Comparison of ENCODE assay signal across 1 cellular context in the genomic region with DNA sequence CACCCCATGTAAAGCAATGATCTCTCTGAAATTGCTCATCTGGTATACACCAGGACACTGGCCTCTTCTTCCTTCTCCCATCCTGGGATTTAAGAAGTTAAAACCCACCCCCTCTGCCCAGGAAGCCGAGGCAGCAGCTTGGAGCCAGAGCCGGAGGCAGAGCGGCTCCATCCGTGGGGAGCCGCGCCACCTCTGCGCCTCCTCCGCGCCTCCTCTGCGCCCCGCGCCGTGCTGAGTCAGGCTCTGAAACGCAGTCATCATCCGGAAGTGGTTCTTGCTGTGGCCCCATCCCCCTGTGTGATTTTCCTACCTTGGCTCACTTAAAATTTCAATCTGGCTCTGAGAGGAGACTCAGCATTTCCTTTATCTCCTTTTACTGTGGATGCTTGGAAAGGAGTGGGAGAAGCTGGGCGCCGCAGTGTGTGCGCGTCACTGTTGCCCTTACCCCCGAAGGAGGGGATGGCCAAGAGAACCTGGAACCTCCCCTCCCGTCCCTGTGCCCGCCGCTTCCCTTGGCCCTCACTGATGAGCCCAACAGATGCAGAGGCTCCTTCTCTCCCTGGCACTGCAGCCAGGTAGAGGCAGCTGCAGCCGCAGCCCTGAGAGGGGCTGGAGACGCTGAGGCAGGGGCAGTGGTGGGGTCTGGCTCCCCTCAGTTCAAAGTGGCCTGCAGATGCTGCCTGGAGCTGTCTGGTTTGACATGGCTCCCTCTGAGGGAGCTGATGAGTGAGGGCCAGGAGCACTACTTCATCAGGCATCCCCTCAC.
TF ChIP-seq lines count a peak whose summit lies in the region.

No MANE protein-coding gene starts in this region.

TF ChIP-seq in K562, 482 proteins besides CTCF, POLR2A, EP300 and RAD21 (continued from another document):
- TF ChIP-seq, protein P1, sequence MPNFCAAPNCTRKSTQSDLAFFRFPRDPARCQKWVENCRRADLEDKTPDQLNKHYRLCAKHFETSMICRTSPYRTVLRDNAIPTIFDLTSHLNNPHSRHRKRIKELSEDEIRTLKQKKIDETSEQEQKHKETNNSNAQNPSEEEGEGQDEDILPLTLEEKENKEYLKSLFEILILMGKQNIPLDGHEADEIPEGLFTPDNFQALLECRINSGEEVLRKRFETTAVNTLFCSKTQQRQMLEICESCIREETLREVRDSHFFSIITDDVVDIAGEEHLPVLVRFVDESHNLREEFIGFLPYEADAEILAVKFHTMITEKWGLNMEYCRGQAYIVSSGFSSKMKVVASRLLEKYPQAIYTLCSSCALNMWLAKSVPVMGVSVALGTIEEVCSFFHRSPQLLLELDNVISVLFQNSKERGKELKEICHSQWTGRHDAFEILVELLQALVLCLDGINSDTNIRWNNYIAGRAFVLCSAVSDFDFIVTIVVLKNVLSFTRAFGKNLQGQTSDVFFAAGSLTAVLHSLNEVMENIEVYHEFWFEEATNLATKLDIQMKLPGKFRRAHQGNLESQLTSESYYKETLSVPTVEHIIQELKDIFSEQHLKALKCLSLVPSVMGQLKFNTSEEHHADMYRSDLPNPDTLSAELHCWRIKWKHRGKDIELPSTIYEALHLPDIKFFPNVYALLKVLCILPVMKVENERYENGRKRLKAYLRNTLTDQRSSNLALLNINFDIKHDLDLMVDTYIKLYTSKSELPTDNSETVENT (CRISPR knock-in tag; IDR thresholded peaks at IDR 0.05), result no peak
- TF ChIP-seq ZKSCAN8 (CRISPR knock-in tag; IDR thresholded peaks at IDR 0.05), result no peak
- TF ChIP-seq, protein P2, sequence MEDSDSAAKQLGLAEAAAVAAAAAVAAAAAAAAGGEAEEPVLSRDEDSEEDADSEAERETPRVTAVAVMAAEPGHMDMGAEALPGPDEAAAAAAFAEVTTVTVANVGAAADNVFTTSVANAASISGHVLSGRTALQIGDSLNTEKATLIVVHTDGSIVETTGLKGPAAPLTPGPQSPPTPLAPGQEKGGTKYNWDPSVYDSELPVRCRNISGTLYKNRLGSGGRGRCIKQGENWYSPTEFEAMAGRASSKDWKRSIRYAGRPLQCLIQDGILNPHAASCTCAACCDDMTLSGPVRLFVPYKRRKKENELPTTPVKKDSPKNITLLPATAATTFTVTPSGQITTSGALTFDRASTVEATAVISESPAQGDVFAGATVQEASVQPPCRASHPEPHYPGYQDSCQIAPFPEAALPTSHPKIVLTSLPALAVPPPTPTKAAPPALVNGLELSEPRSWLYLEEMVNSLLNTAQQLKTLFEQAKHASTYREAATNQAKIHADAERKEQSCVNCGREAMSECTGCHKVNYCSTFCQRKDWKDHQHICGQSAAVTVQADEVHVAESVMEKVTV (CRISPR knock-in tag; IDR thresholded peaks at IDR 0.05), result no peak
- TF ChIP-seq ZNF561 (CRISPR knock-in tag; conservative IDR thresholded peaks at IDR 0.05), result no peak
- TF ChIP-seq, protein P3, sequence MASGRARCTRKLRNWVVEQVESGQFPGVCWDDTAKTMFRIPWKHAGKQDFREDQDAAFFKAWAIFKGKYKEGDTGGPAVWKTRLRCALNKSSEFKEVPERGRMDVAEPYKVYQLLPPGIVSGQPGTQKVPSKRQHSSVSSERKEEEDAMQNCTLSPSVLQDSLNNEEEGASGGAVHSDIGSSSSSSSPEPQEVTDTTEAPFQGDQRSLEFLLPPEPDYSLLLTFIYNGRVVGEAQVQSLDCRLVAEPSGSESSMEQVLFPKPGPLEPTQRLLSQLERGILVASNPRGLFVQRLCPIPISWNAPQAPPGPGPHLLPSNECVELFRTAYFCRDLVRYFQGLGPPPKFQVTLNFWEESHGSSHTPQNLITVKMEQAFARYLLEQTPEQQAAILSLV (tag; IDR thresholded peaks at IDR 0.05), result no peak
